33 cellular contexts compared by ENCODE assay signal in genomic region chr18:64992654-64993053, GRCh38.
"Had no signal": no experiment of that assay in that cellular context is flagged by ENCODE, and none has a peak within 500 bp of the region (broad histone marks: within the 10 kb centered on the region; RNA-seq: fewer than 3 reads in every experiment).

No MANE protein-coding gene starts in this region.

- H3K4me1 ChIP-seq: ascending aorta, SJCRH30 had no signal

- H3K36me3 ChIP-seq: ascending aorta, cardiac muscle cell, SJCRH30, WERI-Rb-1 had no signal

- H3K4me2 ChIP-seq: PC-9 had no signal

- ATAC-seq: activated CD8-positive, alpha-beta T cell treated with anti-CD3 and anti-CD28 coated beads for 36 hours; activated T-cell treated with anti-CD3 and anti-CD28 coated beads, Interleukin-2, amount 50 U/mL, for 72 hours; activated T-helper 17 cell treated with anti-CD3 and anti-CD28 coated beads, Interleukin-2, amount 50 U/mL, for 72 hours had no signal

- H3K27ac ChIP-seq: ascending aorta, cardiac muscle cell, PC-9, RWPE1, SJCRH30, SK-N-MC, WERI-Rb-1 had no signal

- H3K9me3 ChIP-seq: ascending aorta, SJCRH30 had no signal

- H2AFZ ChIP-seq: PC-9 had no signal

- DNase-seq: activated CD4-positive, alpha-beta T cell treated with anti-CD3 and anti-CD28 coated beads for 1 hour; activated CD4-positive, alpha-beta T cell treated with anti-CD3 and anti-CD28 coated beads, Interleukin-2, amount 10 ng/mL, durations not matched to agents 24 days and 14 days; activated CD4-positive, alpha-beta T cell treated with anti-CD3 and anti-CD28 coated beads, Interleukin-2, amount 50 U/mL, for 4 hours; activated CD4-positive, CD25-positive, alpha-beta regulatory T cell; activated CD8-positive, alpha-beta T cell treated with anti-CD3 and anti-CD28 coated beads for 36 hours; activated effector memory CD4-positive, alpha-beta T cell treated with anti-CD3 and anti-CD28 coated beads, Interleukin-2, amount 50 U/mL, for 16 hours; activated naive CD4-positive, alpha-beta T cell; activated naive CD4-positive, alpha-beta T cell treated with anti-CD3 and anti-CD28 coated beads, Interleukin-2, amount 50 U/mL, for 16 hours; activated naive CD8-positive, alpha-beta T cell treated with anti-CD3 and anti-CD28 coated beads for 36 hours; activated T-cell treated with anti-CD3 and anti-CD28 coated beads, Interleukin-2, amount 50 U/mL, for 1 hour; activated T-cell treated with anti-CD3 and anti-CD28 coated beads, Interleukin-2, amount 50 U/mL, for 72 hours; amygdala; KG1; MM.1S; MV-4-11; NCI-H1092; NCI-H1436 treated with DMSO at 0.1 percent for 48 hours; NCI-H1694 treated with DMSO at 0.1 percent for 48 hours; NCI-H2029; NCI-H345; NCI-H526; NCI-H748 treated with DMSO at 0.1 percent for 48 hours; NK-92 treated with Interleukin-12 subunit alpha and Interleukin-12 subunit beta, amount 100 ng/mL, for 24 hours; PC-9; SHP77; SJCRH30; T1000; WERI-Rb-1 had no signal

- H3K4me3 ChIP-seq: ascending aorta, cardiac muscle cell, PC-9, SJCRH30, SK-N-MC had no signal

- H3K27me3 ChIP-seq: ascending aorta, cardiac muscle cell, SJCRH30 had no signal
